ENCODE assay signal across 18 cellular contexts in genomic region chr11:117704416-117705150, GRCh38.
A peak's percentile ranks its signal among the peaks of the same experiment; 100 is the strongest.
DNase-seq lines count a peak whose midpoint lies in the region; ATAC-seq and TF ChIP-seq lines count a peak whose summit lies in the region.
"Had no signal": no experiment of that assay in that cellular context is flagged by ENCODE, and none has a peak within 500 bp of the region (broad histone marks: within the 10 kb centered on the region; RNA-seq: fewer than 3 reads in every experiment).

No MANE protein-coding gene starts in this region.

- H3K27me3 ChIP-seq in dorsolateral prefrontal cortex, result no peaks in the 10 kb centered on the region
- peaks cover 0 to 13% of the 10 kb centered on the region in 2 donors for H3K27me3 ChIP-seq in tibial nerve
- H3K27me3 ChIP-seq: left lung, Peyer's patch, right lobe of liver, testis had no signal

- TF ChIP-seq EP300 in tibial nerve (IDR thresholded peaks at IDR 0.05), result no peak

- no peak for TF ChIP-seq POLR2A in tibial nerve (IDR thresholded peaks at IDR 0.05)

- H3K4me3 ChIP-seq in dorsolateral prefrontal cortex, result peak overlapping the region in 9 of 59 donors; percentile 1 to 34 (median 9)
- no peak overlapping the region for H3K4me3 ChIP-seq in tibial nerve
- H3K4me3 ChIP-seq: left lung, MG63, Peyer's patch, right lobe of liver, testis had no signal

- no peak for ATAC-seq in GM21619 (IDR thresholded peaks at IDR 0.05; ENCODE audit: unreplicated experiment)
- ATAC-seq: activated CD4-positive, alpha-beta T cell treated with anti-CD3 and anti-CD28 coated beads for 36 hours; esophagus mucosa; HCT116; left lung; right lobe of liver had no signal

- DNase-seq in NCI-H510A treated with DMSO at 0.1 percent for 48 hours (lab: John Stamatoyannopoulos, UW) (peak; percentile 32), NCI-H510A (lab: John Stamatoyannopoulos, UW) (no peak), NCI-H2227 (lab: John Stamatoyannopoulos, UW; ENCODE audit: unreplicated experiment) (peak; percentile 54), dorsolateral prefrontal cortex (peak in 6 of 10 donors; percentile 24 to 74 (median 68)), posterior vena cava (ENCODE audit: low spot score) (peak; percentile 45), tibial nerve (ENCODE audit: low spot score in 2 of 2) (no peak)
- no peak for DNase-seq in activated naive CD4-positive, alpha-beta T cell (lab: John Stamatoyannopoulos, UW)
- DNase-seq: activated CD4-positive, alpha-beta T cell treated with anti-CD3 and anti-CD28 coated beads for 36 hours; left lung; MG63; Peyer's patch; right lobe of liver; stimulated activated CD4-positive, alpha-beta T cell treated with anti-CD3 and anti-CD28 coated beads, Interleukin-15, amount 100 ng/mL, for 24 hours; testis had no signal

- TF ChIP-seq CTCF in dorsolateral prefrontal cortex (IDR thresholded peaks at IDR 0.05 in 54 of 56, conservative IDR thresholded peaks at IDR 0.05 in 2 of 56; ENCODE audit: low read depth in 1 of 56, partially characterized antibody in 56 of 56) (no peak), tibial nerve (IDR thresholded peaks at IDR 0.05) (no peak)

- intact Hi-C loops in dorsolateral prefrontal cortex (cut with DNase I), result no loop called here
- intact Hi-C loops in posterior vena cava (cut with DNase I), result no loop called here

- H3K36me3 ChIP-seq in tibial nerve, result no peaks in the 10 kb centered on the region
- H3K36me3 ChIP-seq: left lung, MG63, Peyer's patch, right lobe of liver had no signal

- peaks cover 0 to 7% (median 0%) of the 10 kb centered on the region in 4 donors for H3K9me3 ChIP-seq in tibial nerve
- H3K9me3 ChIP-seq: left lung, MG63, Peyer's patch, right lobe of liver, testis had no signal

- no peaks in the 10 kb centered on the region for H3K4me1 ChIP-seq in tibial nerve
- H3K4me1 ChIP-seq: left lung, Peyer's patch, testis had no signal

- 56 to 63% methylated on average over 24 of the region's 24 CpGs for WGBS in tibial nerve, 2 donors

- H3K27ac ChIP-seq in dorsolateral prefrontal cortex (peak overlapping the region in 57 of 59 donors; percentile 6 to 86 (median 74)), tibial nerve (no peak overlapping the region)
- H3K27ac ChIP-seq: C4-2B, left lung, Peyer's patch, right lobe of liver, testis had no signal

Comparison
In these comparisons a context has a peak if more than half of its experiments do, and no peak if none do; other contexts are left out.
1. DNase-seq: peak in NCI-H510A treated with DMSO at 0.1 percent for 48 hours (single experiment), NCI-H2227 (single experiment), dorsolateral prefrontal cortex (6 of 10) and posterior vena cava (single experiment); none in NCI-H510A (single experiment), tibial nerve (0 of 2) and activated naive CD4-positive, alpha-beta T cell (0 of 4).
2. H3K27ac ChIP-seq: peak in dorsolateral prefrontal cortex (57 of 59); none in tibial nerve (0 of 4).